Comparison of ENCODE assay signal across 1 cellular context in the genomic region with DNA sequence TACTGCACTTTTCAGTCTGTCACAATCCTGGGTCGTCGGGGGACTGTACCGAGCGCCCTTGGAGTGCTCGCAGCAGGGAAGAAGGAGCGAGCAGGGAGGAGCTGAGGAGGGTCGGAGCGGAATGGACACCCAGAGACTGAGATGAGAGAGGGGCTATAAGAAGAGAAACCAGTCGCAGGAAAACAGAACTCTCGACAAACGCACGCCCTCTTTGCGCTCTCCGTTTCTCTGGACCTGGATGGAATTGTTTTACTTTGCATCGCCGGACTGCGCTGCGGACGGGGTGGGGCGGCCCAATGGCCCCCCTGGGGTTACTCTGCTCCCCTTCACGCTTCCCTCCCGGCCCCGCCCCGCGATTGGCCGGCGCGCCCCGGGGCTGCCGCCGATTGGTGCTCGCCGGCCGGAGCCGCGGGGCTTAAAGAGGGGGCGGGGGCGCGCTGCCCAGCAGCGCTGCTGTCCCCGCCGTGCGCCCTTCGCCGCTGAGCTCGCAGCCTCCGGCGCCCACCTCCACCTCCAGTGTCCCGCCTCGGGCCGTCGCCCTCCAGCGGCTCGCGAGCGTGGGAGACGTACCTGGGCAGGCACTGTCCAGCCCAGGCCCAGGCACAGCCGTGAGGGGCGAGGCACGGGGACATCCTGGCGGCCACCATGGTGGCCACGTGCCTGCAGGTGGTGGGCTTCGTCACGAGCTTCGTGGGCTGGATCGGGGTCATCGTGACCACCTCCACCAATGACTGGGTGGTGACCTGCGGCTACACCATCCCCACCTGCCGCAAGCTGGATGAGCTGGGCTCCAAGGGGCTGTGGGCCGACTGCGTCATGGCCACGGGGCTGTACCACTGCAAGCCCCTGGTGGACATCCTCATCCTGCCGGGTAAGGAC.
A peak's percentile ranks its signal among the peaks of the same experiment; 100 is the strongest.
TF ChIP-seq lines count a peak whose summit lies in the region.

A gene (plus strand): TSS at position 447 of the 879 bp plus-strand sequence. CDS start 199 bp downstream, at position 646.

TF ChIP-seq in HepG2, 621 proteins besides CTCF, POLR2A, EP300 and RAD21 (continued from another document and continues in another):
- TF ChIP-seq, protein P1, sequence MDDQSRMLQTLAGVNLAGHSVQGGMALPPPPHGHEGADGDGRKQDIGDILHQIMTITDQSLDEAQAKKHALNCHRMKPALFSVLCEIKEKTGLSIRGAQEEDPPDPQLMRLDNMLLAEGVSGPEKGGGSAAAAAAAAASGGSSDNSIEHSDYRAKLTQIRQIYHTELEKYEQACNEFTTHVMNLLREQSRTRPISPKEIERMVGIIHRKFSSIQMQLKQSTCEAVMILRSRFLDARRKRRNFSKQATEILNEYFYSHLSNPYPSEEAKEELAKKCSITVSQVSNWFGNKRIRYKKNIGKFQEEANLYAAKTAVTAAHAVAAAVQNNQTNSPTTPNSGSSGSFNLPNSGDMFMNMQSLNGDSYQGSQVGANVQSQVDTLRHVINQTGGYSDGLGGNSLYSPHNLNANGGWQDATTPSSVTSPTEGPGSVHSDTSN (CRISPR knock-in tag; IDR thresholded peaks at IDR 0.05; ENCODE audit: borderline replicate concordance) = no peak
- TF ChIP-seq, protein P2, sequence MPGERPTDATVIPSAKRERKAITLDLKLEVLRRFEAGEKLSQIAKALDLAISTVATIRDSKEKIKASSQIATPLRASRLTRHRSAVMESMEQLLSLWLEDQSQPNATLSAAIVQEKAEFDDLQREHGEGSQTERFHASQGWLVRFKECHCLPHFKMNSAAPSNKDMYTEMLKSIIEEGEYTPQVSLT (CRISPR knock-in tag; IDR thresholded peaks at IDR 0.05; ENCODE audit: borderline replicate concordance, low read depth) = no peak
- TF ChIP-seq CBFB (CRISPR knock-in tag; IDR thresholded peaks at IDR 0.05) (no peak), ZNF101 (CRISPR knock-in tag; IDR thresholded peaks at IDR 0.05; ENCODE audit: borderline replicate concordance, low read depth) (no peak), SMAD1 (CRISPR knock-in tag; IDR thresholded peaks at IDR 0.05; ENCODE audit: borderline replicate concordance, low read depth) (no peak), NAIF1 (CRISPR knock-in tag; IDR thresholded peaks at IDR 0.05; ENCODE audit: borderline replicate concordance) (no peak), CENPX (CRISPR knock-in tag; IDR thresholded peaks at IDR 0.05) (no peak), KAT7 (CRISPR knock-in tag; IDR thresholded peaks at IDR 0.05; ENCODE audit: borderline replicate concordance) (no peak), ATRX (CRISPR knock-in tag; IDR thresholded peaks at IDR 0.05; ENCODE audit: borderline replicate concordance) (no peak), MYC (CRISPR knock-in tag; IDR thresholded peaks at IDR 0.05; ENCODE audit: borderline replicate concordance) (peak; percentile 38; the same call in 1 of the 2 replicates), CENPT (CRISPR knock-in tag; IDR thresholded peaks at IDR 0.05; ENCODE audit: low read depth) (peak; percentile 23; the same call in 1 of the 2 replicates), PHF21A (CRISPR knock-in tag; IDR thresholded peaks at IDR 0.05) (no peak), CHD2 (IDR thresholded peaks at IDR 0.05; ENCODE audit: low read depth, low read length) (no peak), RARG (CRISPR knock-in tag; IDR thresholded peaks at IDR 0.05; ENCODE audit: low read depth) (no peak), TGIF2 (CRISPR knock-in tag; IDR thresholded peaks at IDR 0.05) (no peak), TAF1 (CRISPR knock-in tag; IDR thresholded peaks at IDR 0.05) (0 out of 2 replicates have a peak, but pooled peaks have one; percentile 31), AGO1 (IDR thresholded peaks at IDR 0.05; ENCODE audit: low read depth, low read length, poor library complexity, severe bottlenecking) (no peak), ZFY (CRISPR knock-in tag; IDR thresholded peaks at IDR 0.05) (0 out of 2 replicates have a peak, but pooled peaks have one; percentile 15), SMYD3 (CRISPR knock-in tag; IDR thresholded peaks at IDR 0.05) (no peak), GZF1 (CRISPR knock-in tag; IDR thresholded peaks at IDR 0.05) (no peak), RFXAP (CRISPR knock-in tag; IDR thresholded peaks at IDR 0.05; ENCODE audit: borderline replicate concordance) (0 out of 2 replicates have a peak, but pooled peaks have one; percentile 64), ZNF232 (CRISPR knock-in tag; IDR thresholded peaks at IDR 0.05; ENCODE audit: borderline replicate concordance) (no peak), ZFP41 (CRISPR knock-in tag; IDR thresholded peaks at IDR 0.05; ENCODE audit: borderline replicate concordance) (0 out of 2 replicates have a peak, but pooled peaks have one; percentile 45), NCOA5 (CRISPR knock-in tag; IDR thresholded peaks at IDR 0.05) (no peak), NR2F1 (CRISPR knock-in tag; IDR thresholded peaks at IDR 0.05) (no peak), ZNF225 (CRISPR knock-in tag; IDR thresholded peaks at IDR 0.05) (no peak), CBX2 (IDR thresholded peaks at IDR 0.05; ENCODE audit: low read depth, low read length) (no peak), CBX2 (CRISPR knock-in tag; IDR thresholded peaks at IDR 0.05; ENCODE audit: low read depth) (no peak), ZKSCAN8 (CRISPR knock-in tag; IDR thresholded peaks at IDR 0.05; ENCODE audit: borderline replicate concordance) (no peak), ZNF619 (CRISPR knock-in tag; IDR thresholded peaks at IDR 0.05) (no peak)
- TF ChIP-seq, protein P3, sequence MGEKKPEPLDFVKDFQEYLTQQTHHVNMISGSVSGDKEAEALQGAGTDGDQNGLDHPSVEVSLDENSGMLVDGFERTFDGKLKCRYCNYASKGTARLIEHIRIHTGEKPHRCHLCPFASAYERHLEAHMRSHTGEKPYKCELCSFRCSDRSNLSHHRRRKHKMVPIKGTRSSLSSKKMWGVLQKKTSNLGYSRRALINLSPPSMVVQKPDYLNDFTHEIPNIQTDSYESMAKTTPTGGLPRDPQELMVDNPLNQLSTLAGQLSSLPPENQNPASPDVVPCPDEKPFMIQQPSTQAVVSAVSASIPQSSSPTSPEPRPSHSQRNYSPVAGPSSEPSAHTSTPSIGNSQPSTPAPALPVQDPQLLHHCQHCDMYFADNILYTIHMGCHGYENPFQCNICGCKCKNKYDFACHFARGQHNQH (CRISPR knock-in tag; IDR thresholded peaks at IDR 0.05) = no peak
- TF ChIP-seq, protein P4, sequence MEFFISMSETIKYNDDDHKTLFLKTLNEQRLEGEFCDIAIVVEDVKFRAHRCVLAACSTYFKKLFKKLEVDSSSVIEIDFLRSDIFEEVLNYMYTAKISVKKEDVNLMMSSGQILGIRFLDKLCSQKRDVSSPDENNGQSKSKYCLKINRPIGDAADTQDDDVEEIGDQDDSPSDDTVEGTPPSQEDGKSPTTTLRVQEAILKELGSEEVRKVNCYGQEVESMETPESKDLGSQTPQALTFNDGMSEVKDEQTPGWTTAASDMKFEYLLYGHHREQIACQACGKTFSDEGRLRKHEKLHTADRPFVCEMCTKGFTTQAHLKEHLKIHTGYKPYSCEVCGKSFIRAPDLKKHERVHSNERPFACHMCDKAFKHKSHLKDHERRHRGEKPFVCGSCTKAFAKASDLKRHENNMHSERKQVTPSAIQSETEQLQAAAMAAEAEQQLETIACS (CRISPR knock-in tag; IDR thresholded peaks at IDR 0.05) = no peak
- TF ChIP-seq, protein P5, sequence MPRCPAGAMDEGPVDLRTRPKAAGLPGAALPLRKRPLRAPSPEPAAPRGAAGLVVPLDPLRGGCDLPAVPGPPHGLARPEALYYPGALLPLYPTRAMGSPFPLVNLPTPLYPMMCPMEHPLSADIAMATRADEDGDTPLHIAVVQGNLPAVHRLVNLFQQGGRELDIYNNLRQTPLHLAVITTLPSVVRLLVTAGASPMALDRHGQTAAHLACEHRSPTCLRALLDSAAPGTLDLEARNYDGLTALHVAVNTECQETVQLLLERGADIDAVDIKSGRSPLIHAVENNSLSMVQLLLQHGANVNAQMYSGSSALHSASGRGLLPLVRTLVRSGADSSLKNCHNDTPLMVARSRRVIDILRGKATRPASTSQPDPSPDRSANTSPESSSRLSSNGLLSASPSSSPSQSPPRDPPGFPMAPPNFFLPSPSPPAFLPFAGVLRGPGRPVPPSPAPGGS (CRISPR knock-in tag; IDR thresholded peaks at IDR 0.05) = peak; percentile 48; the same call in 1 of the 2 replicates
- TF ChIP-seq, protein P6, sequence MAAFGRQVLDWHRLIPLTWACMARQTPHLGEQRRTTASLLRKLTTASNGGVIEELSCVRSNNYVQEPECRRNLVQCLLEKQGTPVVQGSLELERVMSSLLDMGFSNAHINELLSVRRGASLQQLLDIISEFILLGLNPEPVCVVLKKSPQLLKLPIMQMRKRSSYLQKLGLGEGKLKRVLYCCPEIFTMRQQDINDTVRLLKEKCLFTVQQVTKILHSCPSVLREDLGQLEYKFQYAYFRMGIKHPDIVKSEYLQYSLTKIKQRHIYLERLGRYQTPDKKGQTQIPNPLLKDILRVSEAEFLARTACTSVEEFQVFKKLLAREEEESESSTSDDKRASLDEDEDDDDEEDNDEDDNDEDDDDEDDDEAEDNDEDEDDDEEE (CRISPR knock-in tag; IDR thresholded peaks at IDR 0.05) = no peak
- TF ChIP-seq, protein P7, sequence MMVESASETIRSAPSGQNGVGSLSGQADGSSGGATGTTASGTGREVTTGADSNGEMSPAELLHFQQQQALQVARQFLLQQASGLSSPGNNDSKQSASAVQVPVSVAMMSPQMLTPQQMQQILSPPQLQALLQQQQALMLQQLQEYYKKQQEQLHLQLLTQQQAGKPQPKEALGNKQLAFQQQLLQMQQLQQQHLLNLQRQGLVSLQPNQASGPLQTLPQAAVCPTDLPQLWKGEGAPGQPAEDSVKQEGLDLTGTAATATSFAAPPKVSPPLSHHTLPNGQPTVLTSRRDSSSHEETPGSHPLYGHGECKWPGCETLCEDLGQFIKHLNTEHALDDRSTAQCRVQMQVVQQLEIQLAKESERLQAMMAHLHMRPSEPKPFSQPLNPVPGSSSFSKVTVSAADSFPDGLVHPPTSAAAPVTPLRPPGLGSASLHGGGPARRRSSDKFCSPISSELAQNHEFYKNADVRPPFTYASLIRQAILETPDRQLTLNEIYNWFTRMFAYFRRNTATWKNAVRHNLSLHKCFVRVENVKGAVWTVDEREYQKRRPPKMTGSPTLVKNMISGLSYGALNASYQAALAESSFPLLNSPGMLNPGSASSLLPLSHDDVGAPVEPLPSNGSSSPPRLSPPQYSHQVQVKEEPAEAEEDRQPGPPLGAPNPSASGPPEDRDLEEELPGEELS (CRISPR knock-in tag; IDR thresholded peaks at IDR 0.05) = no peak
- TF ChIP-seq, protein P8, sequence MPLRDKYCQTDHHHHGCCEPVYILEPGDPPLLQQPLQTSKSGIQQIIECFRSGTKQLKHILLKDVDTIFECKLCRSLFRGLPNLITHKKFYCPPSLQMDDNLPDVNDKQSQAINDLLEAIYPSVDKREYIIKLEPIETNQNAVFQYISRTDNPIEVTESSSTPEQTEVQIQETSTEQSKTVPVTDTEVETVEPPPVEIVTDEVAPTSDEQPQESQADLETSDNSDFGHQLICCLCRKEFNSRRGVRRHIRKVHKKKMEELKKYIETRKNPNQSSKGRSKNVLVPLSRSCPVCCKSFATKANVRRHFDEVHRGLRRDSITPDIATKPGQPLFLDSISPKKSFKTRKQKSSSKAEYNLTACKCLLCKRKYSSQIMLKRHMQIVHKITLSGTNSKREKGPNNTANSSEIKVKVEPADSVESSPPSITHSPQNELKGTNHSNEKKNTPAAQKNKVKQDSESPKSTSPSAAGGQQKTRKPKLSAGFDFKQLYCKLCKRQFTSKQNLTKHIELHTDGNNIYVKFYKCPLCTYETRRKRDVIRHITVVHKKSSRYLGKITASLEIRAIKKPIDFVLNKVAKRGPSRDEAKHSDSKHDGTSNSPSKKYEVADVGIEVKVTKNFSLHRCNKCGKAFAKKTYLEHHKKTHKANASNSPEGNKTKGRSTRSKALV (CRISPR knock-in tag; IDR thresholded peaks at IDR 0.05) = 0 out of 2 replicates have a peak, but pooled peaks have one; percentile 71
- TF ChIP-seq, protein P9, sequence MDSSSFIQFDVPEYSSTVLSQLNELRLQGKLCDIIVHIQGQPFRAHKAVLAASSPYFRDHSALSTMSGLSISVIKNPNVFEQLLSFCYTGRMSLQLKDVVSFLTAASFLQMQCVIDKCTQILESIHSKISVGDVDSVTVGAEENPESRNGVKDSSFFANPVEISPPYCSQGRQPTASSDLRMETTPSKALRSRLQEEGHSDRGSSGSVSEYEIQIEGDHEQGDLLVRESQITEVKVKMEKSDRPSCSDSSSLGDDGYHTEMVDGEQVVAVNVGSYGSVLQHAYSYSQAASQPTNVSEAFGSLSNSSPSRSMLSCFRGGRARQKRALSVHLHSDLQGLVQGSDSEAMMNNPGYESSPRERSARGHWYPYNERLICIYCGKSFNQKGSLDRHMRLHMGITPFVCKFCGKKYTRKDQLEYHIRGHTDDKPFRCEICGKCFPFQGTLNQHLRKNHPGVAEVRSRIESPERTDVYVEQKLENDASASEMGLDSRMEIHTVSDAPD (CRISPR knock-in tag; IDR thresholded peaks at IDR 0.05) = no peak
- TF ChIP-seq, protein P10, sequence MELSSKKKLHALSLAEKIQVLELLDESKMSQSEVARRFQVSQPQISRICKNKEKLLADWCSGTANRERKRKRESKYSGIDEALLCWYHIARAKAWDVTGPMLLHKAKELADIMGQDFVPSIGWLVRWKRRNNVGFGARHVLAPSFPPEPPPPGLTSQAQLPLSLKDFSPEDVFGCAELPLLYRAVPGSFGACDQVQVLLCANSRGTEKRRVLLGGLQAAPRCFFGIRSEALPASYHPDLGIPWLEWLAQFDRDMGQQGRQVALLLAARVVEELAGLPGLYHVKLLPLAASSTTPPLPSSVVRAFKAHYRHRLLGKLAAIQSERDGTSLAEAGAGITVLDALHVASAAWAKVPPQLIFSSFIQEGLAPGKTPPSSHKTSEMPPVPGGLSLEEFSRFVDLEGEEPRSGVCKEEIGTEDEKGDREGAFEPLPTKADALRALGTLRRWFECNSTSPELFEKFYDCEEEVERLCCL (CRISPR knock-in tag; IDR thresholded peaks at IDR 0.05; ENCODE audit: borderline replicate concordance) = no peak
- TF ChIP-seq, protein P11, sequence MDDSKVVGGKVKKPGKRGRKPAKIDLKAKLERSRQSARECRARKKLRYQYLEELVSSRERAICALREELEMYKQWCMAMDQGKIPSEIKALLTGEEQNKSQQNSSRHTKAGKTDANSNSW (CRISPR knock-in tag; IDR thresholded peaks at IDR 0.05; ENCODE audit: borderline replicate concordance) = no peak; the same call in 1 of the 2 replicates
- TF ChIP-seq, protein P12, sequence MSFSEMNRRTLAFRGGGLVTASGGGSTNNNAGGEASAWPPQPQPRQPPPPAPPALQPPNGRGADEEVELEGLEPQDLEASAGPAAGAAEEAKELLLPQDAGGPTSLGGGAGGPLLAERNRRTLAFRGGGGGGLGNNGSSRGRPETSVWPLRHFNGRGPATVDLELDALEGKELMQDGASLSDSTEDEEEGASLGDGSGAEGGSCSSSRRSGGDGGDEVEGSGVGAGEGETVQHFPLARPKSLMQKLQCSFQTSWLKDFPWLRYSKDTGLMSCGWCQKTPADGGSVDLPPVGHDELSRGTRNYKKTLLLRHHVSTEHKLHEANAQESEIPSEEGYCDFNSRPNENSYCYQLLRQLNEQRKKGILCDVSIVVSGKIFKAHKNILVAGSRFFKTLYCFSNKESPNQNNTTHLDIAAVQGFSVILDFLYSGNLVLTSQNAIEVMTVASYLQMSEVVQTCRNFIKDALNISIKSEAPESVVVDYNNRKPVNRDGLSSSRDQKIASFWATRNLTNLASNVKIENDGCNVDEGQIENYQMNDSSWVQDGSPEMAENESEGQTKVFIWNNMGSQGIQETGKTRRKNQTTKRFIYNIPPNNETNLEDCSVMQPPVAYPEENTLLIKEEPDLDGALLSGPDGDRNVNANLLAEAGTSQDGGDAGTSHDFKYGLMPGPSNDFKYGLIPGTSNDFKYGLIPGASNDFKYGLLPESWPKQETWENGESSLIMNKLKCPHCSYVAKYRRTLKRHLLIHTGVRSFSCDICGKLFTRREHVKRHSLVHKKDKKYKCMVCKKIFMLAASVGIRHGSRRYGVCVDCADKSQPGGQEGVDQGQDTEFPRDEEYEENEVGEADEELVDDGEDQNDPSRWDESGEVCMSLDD (CRISPR knock-in tag; IDR thresholded peaks at IDR 0.05; ENCODE audit: borderline replicate concordance) = 0 out of 2 replicates have a peak, but pooled peaks have one; percentile 36
